ENCODE assay signal across 2 cellular contexts in genomic region chr1:112524986-112525385, GRCh38.
TF ChIP-seq lines count a peak whose summit lies in the region.

No MANE protein-coding gene starts in this region.

TF ChIP-seq in SK-N-SH, 30 proteins besides CTCF, POLR2A, EP300 and RAD21 (continued from another document):
- no peak for TF ChIP-seq USF2 (IDR thresholded peaks at IDR 0.05; ENCODE audit: borderline replicate concordance, low read depth, low read length)
- TF ChIP-seq CHD2 (IDR thresholded peaks at IDR 0.05; ENCODE audit: low read length, partially characterized antibody), result no peak
- no peak for TF ChIP-seq FOXJ3 (CRISPR knock-in tag; IDR thresholded peaks at IDR 0.05)
- TF ChIP-seq RFX5 (IDR thresholded peaks at IDR 0.05; ENCODE audit: low read length), result no peak
- no peak for TF ChIP-seq NFIC (IDR thresholded peaks at IDR 0.05; ENCODE audit: borderline replicate concordance)

TF ChIP-seq in SK-N-SH treated with all-trans-retinoic acid at 6 μM for 48 hours, 23 proteins besides CTCF, POLR2A, EP300 and RAD21 (continued from another document):
- TF ChIP-seq, protein P1, sequence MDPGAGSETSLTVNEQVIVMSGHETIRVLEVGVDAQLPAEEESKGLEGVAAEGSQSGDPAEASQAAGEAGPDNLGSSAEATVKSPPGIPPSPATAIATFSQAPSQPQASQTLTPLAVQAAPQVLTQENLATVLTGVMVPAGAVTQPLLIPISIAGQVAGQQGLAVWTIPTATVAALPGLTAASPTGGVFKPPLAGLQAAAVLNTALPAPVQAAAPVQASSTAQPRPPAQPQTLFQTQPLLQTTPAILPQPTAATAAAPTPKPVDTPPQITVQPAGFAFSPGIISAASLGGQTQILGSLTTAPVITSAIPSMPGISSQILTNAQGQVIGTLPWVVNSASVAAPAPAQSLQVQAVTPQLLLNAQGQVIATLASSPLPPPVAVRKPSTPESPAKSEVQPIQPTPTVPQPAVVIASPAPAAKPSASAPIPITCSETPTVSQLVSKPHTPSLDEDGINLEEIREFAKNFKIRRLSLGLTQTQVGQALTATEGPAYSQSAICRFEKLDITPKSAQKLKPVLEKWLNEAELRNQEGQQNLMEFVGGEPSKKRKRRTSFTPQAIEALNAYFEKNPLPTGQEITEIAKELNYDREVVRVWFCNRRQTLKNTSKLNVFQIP (CRISPR knock-in tag; IDR thresholded peaks at IDR 0.05; ENCODE audit: borderline replicate concordance, low read depth), result no peak
- TF ChIP-seq ARNTL (CRISPR knock-in tag; IDR thresholded peaks at IDR 0.05; ENCODE audit: borderline replicate concordance, low read depth), result no peak
- TF ChIP-seq ISL1 (CRISPR knock-in tag; IDR thresholded peaks at IDR 0.05), result no peak
- TF ChIP-seq ZFP3 (CRISPR knock-in tag; IDR thresholded peaks at IDR 0.05), result no peak
- TF ChIP-seq, protein P2, sequence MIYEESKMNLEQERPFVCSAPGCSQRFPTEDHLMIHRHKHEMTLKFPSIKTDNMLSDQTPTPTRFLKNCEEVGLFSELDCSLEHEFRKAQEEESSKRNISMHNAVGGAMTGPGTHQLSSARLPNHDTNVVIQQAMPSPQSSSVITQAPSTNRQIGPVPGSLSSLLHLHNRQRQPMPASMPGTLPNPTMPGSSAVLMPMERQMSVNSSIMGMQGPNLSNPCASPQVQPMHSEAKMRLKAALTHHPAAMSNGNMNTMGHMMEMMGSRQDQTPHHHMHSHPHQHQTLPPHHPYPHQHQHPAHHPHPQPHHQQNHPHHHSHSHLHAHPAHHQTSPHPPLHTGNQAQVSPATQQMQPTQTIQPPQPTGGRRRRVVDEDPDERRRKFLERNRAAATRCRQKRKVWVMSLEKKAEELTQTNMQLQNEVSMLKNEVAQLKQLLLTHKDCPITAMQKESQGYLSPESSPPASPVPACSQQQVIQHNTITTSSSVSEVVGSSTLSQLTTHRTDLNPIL (CRISPR knock-in tag; IDR thresholded peaks at IDR 0.05; ENCODE audit: low read depth), result no peak
- TF ChIP-seq ZC3H10 (CRISPR knock-in tag; IDR thresholded peaks at IDR 0.05), result no peak
TF ChIP-seq in SK-N-SH treated with all-trans-retinoic acid at 6 μM for 48 hours: peak in this region for 0.
